ENCODE assay signal across 12 cellular contexts in the genomic region with DNA sequence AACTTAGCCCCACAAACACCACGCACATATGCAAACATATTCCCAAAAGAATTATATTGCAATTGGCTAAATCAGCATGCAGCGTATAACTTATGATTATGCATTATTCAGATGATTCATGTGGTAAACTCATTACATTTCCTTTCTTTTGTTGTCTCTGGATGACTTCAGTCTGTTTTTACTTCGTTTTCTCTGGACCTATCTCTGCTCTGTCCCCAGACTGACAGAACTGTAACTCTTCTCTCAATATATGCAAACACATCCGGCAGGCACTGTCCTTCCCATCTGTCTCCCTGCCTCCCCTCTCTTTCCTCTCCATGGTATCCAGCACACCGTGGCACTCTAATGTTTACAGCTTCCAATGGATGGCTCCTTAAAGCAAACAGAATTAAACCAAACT. TPM values are rescaled to one million over a fixed set of nuclear protein-coding genes. Genes with fewer than 3 reads are reported as not detected.
A peak's percentile ranks its signal among the peaks of the same experiment; 100 is the strongest.
DNase-seq lines count a peak whose midpoint lies in the region; ATAC-seq and TF ChIP-seq lines count a peak whose summit lies in the region.
"Had no signal": no experiment of that assay in that cellular context is flagged by ENCODE, and none has a peak within 500 bp of the region (broad histone marks: within the 10 kb centered on the region; RNA-seq: fewer than 3 reads in every experiment).

No MANE protein-coding gene starts in this region.

- H3K9me2 ChIP-seq in OCI-LY1 (ENCODE audit: low read depth, low read length) = no peaks in the 10 kb centered on the region

- no peaks in the 10 kb centered on the region for H3K79me2 ChIP-seq in OCI-LY1 (ENCODE audit: insufficient read depth, low read length)

- no peaks in the 10 kb centered on the region for H3K27me3 ChIP-seq in OCI-LY1 (ENCODE audit: insufficient read depth, low read length)
- H3K27me3 ChIP-seq in prostate gland (replicated peaks; ENCODE audit: insufficient read depth) = no peaks in the 10 kb centered on the region

- peak overlapping the region; percentile 2 for H3K27ac Mint-ChIP-seq in activated T-cell treated with anti-CD3 and anti-CD28 coated beads, Interleukin-2, amount 50 U/mL, for 72 hours
- H3K27ac Mint-ChIP-seq in effector memory CD8-positive, alpha-beta T cell = peak overlapping the region; percentile 0

- no peaks in the 10 kb centered on the region for H4K20me1 ChIP-seq in OCI-LY1 (ENCODE audit: insufficient read depth, low read length)

- TF ChIP-seq POLR2A in prostate gland (IDR thresholded peaks at IDR 0.05) = no peak

- peak overlapping the region; percentile 32 for H3K27ac ChIP-seq in OCI-LY1 (ENCODE audit: low read depth, low read length, poor library complexity, severe bottlenecking)
- peak overlapping the region in 1 of 2 donors; percentile 35 for H3K27ac ChIP-seq in prostate gland

- H3K36me3 ChIP-seq in OCI-LY1 (ENCODE audit: insufficient read depth, low read length) (no peaks in the 10 kb centered on the region; the same call in none of the 2 replicates), prostate gland (no peaks in the 10 kb centered on the region)

- H3K9me3 ChIP-seq in OCI-LY1 (ENCODE audit: low read length) (no peaks in the 10 kb centered on the region), prostate gland (no peaks in the 10 kb centered on the region)

- TF ChIP-seq CTCF in OCI-LY1 (IDR thresholded peaks at IDR 0.05; ENCODE audit: low read length) = no peak
- no peak for TF ChIP-seq CTCF in prostate gland (IDR thresholded peaks at IDR 0.05)

- H3K4me3 ChIP-seq in OCI-LY1 (ENCODE audit: low read depth, low read length, poor library complexity, severe bottlenecking) (no peak overlapping the region), prostate gland (no peak overlapping the region)

- no peak overlapping the region for H3K4me3 Mint-ChIP-seq in activated T-cell treated with anti-CD3 and anti-CD28 coated beads, Interleukin-2, amount 50 U/mL, for 72 hours
- H3K4me3 Mint-ChIP-seq in effector memory CD8-positive, alpha-beta T cell = no peak overlapping the region

- peaks cover 40% of the 10 kb centered on the region for H3K4me1 ChIP-seq in OCI-LY1 (ENCODE audit: insufficient read depth, low read length, severe bottlenecking)
- no peaks in the 10 kb centered on the region for H3K4me1 ChIP-seq in prostate gland (replicated peaks)

- peaks cover 0 to 1% of the 10 kb centered on the region in 2 donors for H3K36me3 Mint-ChIP-seq in activated T-cell treated with anti-CD3 and anti-CD28 coated beads, Interleukin-2, amount 50 U/mL, for 72 hours (ENCODE audit: insufficient read depth in 2 of 2)
- no peaks in the 10 kb centered on the region for H3K36me3 Mint-ChIP-seq in effector memory CD8-positive, alpha-beta T cell (ENCODE audit: insufficient read depth)

- H3F3A ChIP-seq in OCI-LY1 (ENCODE audit: insufficient read depth, low read length) = no peaks in the 10 kb centered on the region

- H3K4me1 Mint-ChIP-seq in activated T-cell treated with anti-CD3 and anti-CD28 coated beads, Interleukin-2, amount 50 U/mL, for 72 hours (ENCODE audit: low read depth) = peaks cover 44% of the 10 kb centered on the region
- H3K4me1 Mint-ChIP-seq in effector memory CD8-positive, alpha-beta T cell (ENCODE audit: low read depth in 2 of 2) = peaks cover 18 to 21% of the 10 kb centered on the region in 2 donors

- H3K9me3 Mint-ChIP-seq in activated T-cell treated with anti-CD3 and anti-CD28 coated beads, Interleukin-2, amount 50 U/mL, for 72 hours = no peaks in the 10 kb centered on the region
- H3K9me3 Mint-ChIP-seq in effector memory CD8-positive, alpha-beta T cell = no peaks in the 10 kb centered on the region

- intact Hi-C loops in prostate gland (cut with DNase I) = no loop called here

- H3K9ac ChIP-seq in OCI-LY1 (ENCODE audit: low read length) = no peak overlapping the region

- peak; percentile 25 to 38 for ATAC-seq in activated T-cell treated with anti-CD3 and anti-CD28 coated beads, Interleukin-2, amount 50 U/mL, for 72 hours (replicated peaks in 1 of 2)
- no peak for ATAC-seq in effector memory CD8-positive, alpha-beta T cell (replicated peaks)
- ATAC-seq in HG02642 (IDR thresholded peaks at IDR 0.05; ENCODE audit: poor library complexity, unreplicated experiment) = no peak
- ATAC-seq: sciatic nerve had no signal

- no peak for DNase-seq in activated T-cell treated with anti-CD3 and anti-CD28 coated beads, Interleukin-2, amount 50 U/mL, for 72 hours
- no peak for DNase-seq in activated T-cell treated with anti-CD3 and anti-CD28 coated beads, Interleukin-2, amount 50 U/mL, for 1 hour
- DNase-seq in effector memory CD8-positive, alpha-beta T cell = no peak
- DNase-seq in prostate gland (ENCODE audit: low spot score) = peak; percentile 11
- DNase-seq in effector CD8-positive, alpha-beta T cell (lab: John Stamatoyannopoulos, UW) = no peak
- no peak for DNase-seq in KG1 (lab: John Stamatoyannopoulos, UW)
- DNase-seq: activated CD4-positive, alpha-beta T cell treated with anti-CD3 and anti-CD28 coated beads, Interleukin-2, amount 50 U/mL, for 48 hours; C1 segment of cervical spinal cord; NCI-H1417 treated with DMSO at 0.1 percent for 48 hours had no signal

- H2AFZ ChIP-seq in OCI-LY1 (ENCODE audit: low read length) = no peak overlapping the region

- 50% methylated on average over 5 of the region's 5 CpGs for WGBS in prostate gland

- H3K4me2 ChIP-seq in OCI-LY1 (ENCODE audit: low read length) = no peak overlapping the region

- no peaks in the 10 kb centered on the region for H3K27me3 Mint-ChIP-seq in activated T-cell treated with anti-CD3 and anti-CD28 coated beads, Interleukin-2, amount 50 U/mL, for 72 hours (ENCODE audit: low read depth)
- H3K27me3 Mint-ChIP-seq in effector memory CD8-positive, alpha-beta T cell = no peaks in the 10 kb centered on the region

RNA-seq across cellular contexts. Expression of a gene that starts 6.1 kb away (rescaled TPM):
- 100 to 1,000 TPM in 1 of 2 donors, 10 to 100 TPM in 1; 94.5 to 105 TPM for total RNA-seq in activated T-cell treated with anti-CD3 and anti-CD28 coated beads, Interleukin-2, amount 50 U/mL, for 72 hours
- 10 to 100 TPM; 43.4 to 56.4 TPM for total RNA-seq in prostate gland

RNA-seq across cellular contexts. Expression of a gene that starts 29.3 kb away (rescaled TPM):
- total RNA-seq in activated T-cell treated with anti-CD3 and anti-CD28 coated beads, Interleukin-2, amount 50 U/mL, for 72 hours = 10 to 100 TPM; 64.7 to 71.6 TPM
- total RNA-seq in prostate gland = 100 to 1,000 TPM in 1 of 2 donors, 10 to 100 TPM in 1; 78.7 to 105 TPM

RNA-seq across cellular contexts. Expression of a gene that starts 50.2 kb away (rescaled TPM):
- 10 to 100 TPM; 27.7 to 29.6 TPM for total RNA-seq in activated T-cell treated with anti-CD3 and anti-CD28 coated beads, Interleukin-2, amount 50 U/mL, for 72 hours
- total RNA-seq in prostate gland = 100 to 1,000 TPM in 1 of 2 donors, 10 to 100 TPM in 1; 73.5 to 112 TPM

Comparison
In these comparisons a context has a peak if more than half of its experiments do, and no peak if none do; other contexts are left out.
1. ATAC-seq: peak in activated T-cell treated with anti-CD3 and anti-CD28 coated beads, Interleukin-2, amount 50 U/mL, for 72 hours (2 of 2); none in effector memory CD8-positive, alpha-beta T cell (single experiment) and HG02642 (single experiment).